9 cellular contexts compared by ENCODE assay signal in genomic region chr1:201954263-201955008, GRCh38. TPM values are rescaled to one million over a fixed set of nuclear protein-coding genes. Genes with fewer than 3 reads are reported as not detected.
A peak's percentile ranks its signal among the peaks of the same experiment; 100 is the strongest.
DNase-seq lines count a peak whose midpoint lies in the region; ATAC-seq, FAIRE-seq and TF ChIP-seq lines count a peak whose summit lies in the region.
"Had no signal": no experiment of that assay in that cellular context is flagged by ENCODE, and none has a peak within 500 bp of the region (broad histone marks: within the 10 kb centered on the region; RNA-seq: fewer than 3 reads in every experiment).

No MANE protein-coding gene starts in this region.

- ATAC-seq in Right ventricle myocardium inferior (no peak), aorta (ENCODE audit: low FRiP score) (no peak), GM18873 (IDR thresholded peaks at IDR 0.05; ENCODE audit: low FRiP score, unreplicated experiment) (no peak), GM18907 (IDR thresholded peaks at IDR 0.05; ENCODE audit: unreplicated experiment) (no peak)

- H3K9me3 ChIP-seq in cardiac muscle cell (ENCODE audit: low read depth) (no peaks in the 10 kb centered on the region), mucosa of stomach (ENCODE audit: control insufficient read depth, low read length) (no peaks in the 10 kb centered on the region), aorta (ENCODE audit: control insufficient read depth, low read length) (no peaks in the 10 kb centered on the region)

- H3K27ac ChIP-seq in cardiac muscle cell = peak overlapping the region; percentile 84
- H3K27ac ChIP-seq in aorta (ENCODE audit: low read depth in 1 of 2, low read length in 2 of 2) = peak overlapping the region; percentile 24 to 32

- no peaks in the 10 kb centered on the region for H3K27me3 ChIP-seq in cardiac muscle cell
- no peaks in the 10 kb centered on the region for H3K27me3 ChIP-seq in bronchial epithelial cell (ENCODE audit: control insufficient read depth, insufficient read depth, low read length)
- no peaks in the 10 kb centered on the region for H3K27me3 ChIP-seq in mucosa of stomach (ENCODE audit: control insufficient read depth, insufficient read depth, low read length)
- no peaks in the 10 kb centered on the region for H3K27me3 ChIP-seq in aorta (ENCODE audit: control insufficient read depth in 1 of 2, insufficient read depth in 2 of 2, low read length in 1 of 2)

- H3K9ac ChIP-seq in mucosa of stomach (ENCODE audit: low read length) = peak overlapping the region; percentile 98

- H3K4me1 ChIP-seq in cardiac muscle cell (ENCODE audit: low read depth) (peaks cover 7% of the 10 kb centered on the region), mucosa of stomach (ENCODE audit: control insufficient read depth, insufficient read depth, low read length) (no peaks in the 10 kb centered on the region), aorta (ENCODE audit: control insufficient read depth in 1 of 2, insufficient read depth in 2 of 2, low read length in 2 of 2) (no peaks in the 10 kb centered on the region)

- FAIRE-seq in bronchial epithelial cell (lab: Jason Lieb, UNC) = no peak

- 48 to 49% methylated on average over 24 of the region's 24 CpGs for WGBS in aorta, 2 donors

- intact Hi-C loops in Right ventricle myocardium inferior (cut with DNase I) = loop anchor here (5.0 kb wide), 1 partner anchor 57 kb away; no protein-coding TSS in a partner anchor
- intact Hi-C loops in aorta (cut with DNase I) = loop anchor here in 1 of 2 donors (10.0 kb wide), 1 partner anchor 420 kb away; the partner anchor contains the start of gene NAV1

- H3K36me3 ChIP-seq in cardiac muscle cell (peaks cover 18% of the 10 kb centered on the region), bronchial epithelial cell (ENCODE audit: control insufficient read depth, insufficient read depth, low read length) (peaks cover 5% of the 10 kb centered on the region), mucosa of stomach (ENCODE audit: control insufficient read depth, insufficient read depth, low read length) (no peaks in the 10 kb centered on the region), aorta (ENCODE audit: control insufficient read depth in 1 of 2, insufficient read depth in 2 of 2, low read length in 1 of 2) (no peaks in the 10 kb centered on the region)

- DNase-seq in cardiac muscle cell (ENCODE audit: low read depth in 1 of 2, low spot score in 1 of 2) = no peak
- DNase-seq in Right ventricle myocardium inferior (ENCODE audit: missing footprints) = no peak
- no peak for DNase-seq in bronchial epithelial cell (ENCODE audit: low read depth)
- DNase-seq in aorta = no peak
- DNase-seq in ureter (ENCODE audit: low spot score) = no peak

- peak overlapping the region; percentile 93 for H3K4me3 ChIP-seq in cardiac muscle cell
- peak overlapping the region; percentile 58 for H3K4me3 ChIP-seq in bronchial epithelial cell (ENCODE audit: low read depth, low read length)
- peak overlapping the region; percentile 99 for H3K4me3 ChIP-seq in mucosa of stomach (ENCODE audit: low read length)
- peak overlapping the region in 1 of 2 donors; percentile 20 for H3K4me3 ChIP-seq in aorta (ENCODE audit: low read length in 2 of 2)

- no peak for TF ChIP-seq CTCF in cardiac muscle cell (IDR thresholded peaks at IDR 0.05; ENCODE audit: low read depth, low read length)
- TF ChIP-seq CTCF in bronchial epithelial cell (IDR thresholded peaks at IDR 0.05; ENCODE audit: insufficient read depth, low read length, severe bottlenecking) = no peak

RNA-seq across cellular contexts. Expression of gene TIMM17A, which starts 0.9 kb away (rescaled TPM):
- total RNA-seq in cardiac muscle cell (32.9 and 37.4 TPM in 2 replicates), Right ventricle myocardium inferior (83.6 TPM), bronchial epithelial cell (53.4 and 74.9 TPM in 2 replicates), aorta (10 to 100 TPM; 29.2 to 48.8 TPM), ureter (41.4 TPM)
- polyA plus RNA-seq in cardiac muscle cell (88.7 and 110 TPM in 2 replicates), aorta (10 to 100 TPM; 34.4 to 77.4 TPM)

RNA-seq across cellular contexts. Expression of gene LMOD1, which starts 8.1 kb away (rescaled TPM):
- 48.3 and 75.6 TPM in 2 replicates for total RNA-seq in cardiac muscle cell
- 27.4 and 47.9 TPM in 2 replicates for polyA plus RNA-seq in cardiac muscle cell
- 10.8 TPM for total RNA-seq in Right ventricle myocardium inferior
- 0.26 TPM in 1 of 2 replicates, not detected in the other for total RNA-seq in bronchial epithelial cell
- 100 to 1,000 TPM; 347 to 469 TPM for total RNA-seq in aorta
- 100 to 1,000 TPM; 368 to 601 TPM for polyA plus RNA-seq in aorta
- 123 TPM for total RNA-seq in ureter
- total RNA-seq: dermis microvascular lymphatic vessel endothelial cell had no signal

RNA-seq across cellular contexts. Expression of gene RNPEP, which starts 28.0 kb away (rescaled TPM):
- total RNA-seq in cardiac muscle cell (56.6 and 60.4 TPM in 2 replicates), Right ventricle myocardium inferior (18.7 TPM), bronchial epithelial cell (27.3 and 39.8 TPM in 2 replicates), aorta (10 to 100 TPM; 28.0 to 43.1 TPM), ureter (57.1 TPM)
- polyA plus RNA-seq in cardiac muscle cell (52.6 and 66.0 TPM in 2 replicates), aorta (10 to 100 TPM; 29.1 to 31.6 TPM)

RNA-seq across cellular contexts. Expression of gene ELF3, which starts 56.0 kb away (rescaled TPM):
- total RNA-seq in cardiac muscle cell = 27.7 and 28.7 TPM in 2 replicates
- 22.6 and 35.2 TPM in 2 replicates for polyA plus RNA-seq in cardiac muscle cell
- total RNA-seq in Right ventricle myocardium inferior = 0.54 TPM
- total RNA-seq in bronchial epithelial cell = 66.1 and 105 TPM in 2 replicates
- under 1 TPM; 0.27 to 0.68 TPM for total RNA-seq in aorta
- 10 to 100 TPM in 1 of 2 donors, 1 to 10 TPM in 1; 2.3 to 50.6 TPM for polyA plus RNA-seq in aorta
- 1,345 TPM for total RNA-seq in ureter
